Comparison of ENCODE assay signal across 9 cellular contexts in genomic region chr2:9258501-9258900, GRCh38. TPM values are rescaled to one million over a fixed set of nuclear protein-coding genes. Genes with fewer than 3 reads are reported as not detected.
DNase-seq lines count a peak whose midpoint lies in the region; ATAC-seq and TF ChIP-seq lines count a peak whose summit lies in the region.
"Had no signal": no experiment of that assay in that cellular context is flagged by ENCODE, and none has a peak within 500 bp of the region (broad histone marks: within the 10 kb centered on the region; RNA-seq: fewer than 3 reads in every experiment).

No MANE protein-coding gene starts in this region.

- no peak for ATAC-seq in HG03354 (IDR thresholded peaks at IDR 0.05; ENCODE audit: poor library complexity, severe bottlenecking, unreplicated experiment)

- H3K4me3 Mint-ChIP-seq in endodermal cell (no peak overlapping the region), osteocyte (ENCODE audit: unreplicated experiment) (peak overlapping the region; percentile 60)

- intact Hi-C loops in A673 (cut with micrococcal nuclease; ENCODE audit: unreplicated experiment) = no loop called here

- H3K36me3 Mint-ChIP-seq in endodermal cell (ENCODE audit: low read depth) (no peaks in the 10 kb centered on the region), osteocyte (ENCODE audit: unreplicated experiment) (peaks cover under 1% of the 10 kb centered on the region)

- CTCF ChIA-PET in A673 (lab: Charles Lee) = no interaction called here

- H3K4me1 ChIP-seq in A673 (ENCODE audit: insufficient read depth, low read length, poor library complexity, severe bottlenecking) (peaks cover 77% of the 10 kb centered on the region), NT2/D1 (ENCODE audit: insufficient read depth, insufficient read length) (peaks cover 9% of the 10 kb centered on the region), endodermal cell (ENCODE audit: control insufficient read depth, insufficient read depth, low read length) (peaks cover 4% of the 10 kb centered on the region)

- H3K9me3 ChIP-seq in A673 (ENCODE audit: low read depth, low read length, poor library complexity, severe bottlenecking) = no peaks in the 10 kb centered on the region
- no peaks in the 10 kb centered on the region for H3K9me3 ChIP-seq in NT2/D1 (ENCODE audit: insufficient read depth, low read length)
- H3K9me3 ChIP-seq in endodermal cell (ENCODE audit: control insufficient read depth, low read length) = no peaks in the 10 kb centered on the region

- H3K27ac ChIP-seq in A673 (ENCODE audit: low read depth, low read length, poor library complexity, severe bottlenecking) (peak overlapping the region; percentile 64), endodermal cell (ENCODE audit: low read depth, low read length) (peak overlapping the region; percentile 61)

- H3K36me3 ChIP-seq in A673 (ENCODE audit: insufficient read depth, low read length, poor library complexity, severe bottlenecking) (no peaks in the 10 kb centered on the region), NT2/D1 (ENCODE audit: insufficient read depth, insufficient read length, low read length) (no peaks in the 10 kb centered on the region), endodermal cell (ENCODE audit: control insufficient read depth, insufficient read depth, low read length) (no peaks in the 10 kb centered on the region)

- DNase-seq in A673 (ENCODE audit: low spot score) (no peak), NT2/D1 (ENCODE audit: low read depth, low spot score) (no peak), endodermal cell (no peak), osteocyte (ENCODE audit: extremely low spot score, unreplicated experiment) (no peak), DMS79 (lab: John Stamatoyannopoulos, UW) (no peak), germinal center (ENCODE audit: low spot score) (no peak), pons (ENCODE audit: low spot score) (no peak)
- DNase-seq: amniotic stem cell had no signal

- no peaks in the 10 kb centered on the region for H3K9me3 Mint-ChIP-seq in endodermal cell
- H3K9me3 Mint-ChIP-seq in osteocyte (ENCODE audit: unreplicated experiment) = no peaks in the 10 kb centered on the region

- BruUV-seq in A673 (replicated peaks; lab: Mats Ljungman, UMichigan) = no TSS peak

- H3K4me3 ChIP-seq in A673 (ENCODE audit: low read depth, low read length, poor library complexity, severe bottlenecking) = no peak overlapping the region
- H3K4me3 ChIP-seq in NT2/D1 (ENCODE audit: insufficient read length, low read depth) = no peak overlapping the region
- H3K4me3 ChIP-seq in endodermal cell (ENCODE audit: low read length) = no peak overlapping the region

- H3K27ac Mint-ChIP-seq in endodermal cell (no peak overlapping the region), osteocyte (ENCODE audit: unreplicated experiment) (peak overlapping the region; percentile 94)

- peaks cover 16% of the 10 kb centered on the region for H3K4me1 Mint-ChIP-seq in endodermal cell
- H3K4me1 Mint-ChIP-seq in osteocyte (ENCODE audit: unreplicated experiment) = peaks cover 88% of the 10 kb centered on the region

- WGBS in endodermal cell (ENCODE audit: insufficient coverage in 1 of 2, insufficient read length in 1 of 2), 2 experiments = 92 to 96% methylated on average over 3 to 7 of the region's 7 CpGs

- POLR2A ChIA-PET in A673 (lab: Charles Lee; ENCODE audit: low non-redundant PET) = no interaction called here

- H3K27me3 ChIP-seq in A673 (replicated peaks; ENCODE audit: insufficient read depth, low read depth, low read length, poor library complexity) = no peaks in the 10 kb centered on the region
- H3K27me3 ChIP-seq in NT2/D1 (ENCODE audit: insufficient read depth, insufficient read length) = no peaks in the 10 kb centered on the region
- H3K27me3 ChIP-seq in endodermal cell (ENCODE audit: control insufficient read depth, insufficient read depth, low read length, poor library complexity, severe bottlenecking) = no peaks in the 10 kb centered on the region

- peak overlapping the region; percentile 16 for H3K9ac ChIP-seq in NT2/D1 (ENCODE audit: insufficient read length, low read depth)
- no peak overlapping the region for H3K9ac ChIP-seq in endodermal cell (ENCODE audit: extremely low read depth, low read length, poor library complexity, severe bottlenecking)

- TF ChIP-seq CTCF in A673 (conservative IDR thresholded peaks at IDR 0.05; ENCODE audit: low read depth, low read length) (no peak), endodermal cell (conservative IDR thresholded peaks at IDR 0.05) (no peak), osteocyte (IDR thresholded peaks at IDR 0.05) (no peak)

- peaks cover 5% of the 10 kb centered on the region for H3K27me3 Mint-ChIP-seq in endodermal cell (ENCODE audit: insufficient read depth)
- no peaks in the 10 kb centered on the region for H3K27me3 Mint-ChIP-seq in osteocyte (ENCODE audit: unreplicated experiment)

RNA-seq across cellular contexts. Expression of gene ASAP2, which starts 51.9 kb away (rescaled TPM):
- total RNA-seq in A673 (2021) (45.1 and 46.8 TPM in 2 replicates), endodermal cell (10 to 100 TPM; 11.8 to 20.4 TPM), osteocyte (91.0 and 94.7 TPM in 2 replicates)
- 45.7 TPM for polyA plus RNA-seq in endodermal cell (2013, experiment 1 of 2)
- 45.8 TPM for polyA plus RNA-seq in endodermal cell (2013, experiment 2 of 2)
